Comparison of ENCODE assay signal across 11 cellular contexts in genomic region chr19:48681127-48681470, GRCh38. TPM values are rescaled to one million over a fixed set of nuclear protein-coding genes. Genes with fewer than 3 reads are reported as not detected.
A peak's percentile ranks its signal among the peaks of the same experiment; 100 is the strongest.
DNase-seq lines count a peak whose midpoint lies in the region; ATAC-seq and TF ChIP-seq lines count a peak whose summit lies in the region.
"Had no signal": no experiment of that assay in that cellular context is flagged by ENCODE, and none has a peak within 500 bp of the region (broad histone marks: within the 10 kb centered on the region; RNA-seq: fewer than 3 reads in every experiment).

No MANE protein-coding gene starts in this region.

- no peak overlapping the region for H3K4me3 Mint-ChIP-seq in activated CD8-positive, alpha-beta T cell treated with anti-CD3 and anti-CD28 coated beads for 36 hours
- no peak overlapping the region for H3K4me3 Mint-ChIP-seq in activated CD8-positive, alpha-beta T cell treated with anti-CD3 and anti-CD28 coated beads, Interleukin-2, amount 10 ng/mL, durations not matched to agents 7 days and 5 days
- H3K4me3 Mint-ChIP-seq: neural crest cell had no signal

- no peaks in the 10 kb centered on the region for H3K4me1 Mint-ChIP-seq in activated CD8-positive, alpha-beta T cell treated with anti-CD3 and anti-CD28 coated beads for 36 hours (ENCODE audit: low read depth)
- H3K4me1 Mint-ChIP-seq in activated CD8-positive, alpha-beta T cell treated with anti-CD3 and anti-CD28 coated beads, Interleukin-2, amount 10 ng/mL, durations not matched to agents 7 days and 5 days (ENCODE audit: low read depth) = peaks cover 2% of the 10 kb centered on the region

- TF ChIP-seq CTCF in activated CD8-positive, alpha-beta T cell treated with anti-CD3 and anti-CD28 coated beads for 36 hours (IDR thresholded peaks at IDR 0.05) = no peak

- POLR2A ChIA-PET in activated CD8-positive, alpha-beta T cell treated with anti-CD3 and anti-CD28 coated beads for 36 hours (lab: Charles Lee) = no interaction called here
- POLR2A ChIA-PET in activated CD8-positive, alpha-beta T cell treated with anti-CD3 and anti-CD28 coated beads, Interleukin-2, amount 10 ng/mL, durations not matched to agents 7 days and 5 days (lab: Charles Lee) = no interaction called here

- CTCF ChIA-PET in activated CD8-positive, alpha-beta T cell treated with anti-CD3 and anti-CD28 coated beads for 36 hours (lab: Charles Lee) = interaction anchor here (1.0 kb wide), 1 partner anchor 107 kb away, joined by 3 read pairs; no protein-coding TSS in a partner anchor
- CTCF ChIA-PET in activated CD8-positive, alpha-beta T cell treated with anti-CD3 and anti-CD28 coated beads, Interleukin-2, amount 10 ng/mL, durations not matched to agents 7 days and 5 days (lab: Charles Lee) = no interaction called here

- no peaks in the 10 kb centered on the region for H3K27me3 Mint-ChIP-seq in activated CD8-positive, alpha-beta T cell treated with anti-CD3 and anti-CD28 coated beads for 36 hours
- H3K27me3 Mint-ChIP-seq in activated CD8-positive, alpha-beta T cell treated with anti-CD3 and anti-CD28 coated beads, Interleukin-2, amount 10 ng/mL, durations not matched to agents 7 days and 5 days (ENCODE audit: low read depth) = no peaks in the 10 kb centered on the region

- no peaks in the 10 kb centered on the region for H3K9me3 Mint-ChIP-seq in activated CD8-positive, alpha-beta T cell treated with anti-CD3 and anti-CD28 coated beads for 36 hours
- H3K9me3 Mint-ChIP-seq in activated CD8-positive, alpha-beta T cell treated with anti-CD3 and anti-CD28 coated beads, Interleukin-2, amount 10 ng/mL, durations not matched to agents 7 days and 5 days (ENCODE audit: insufficient read depth) = no peaks in the 10 kb centered on the region
- H3K9me3 Mint-ChIP-seq: neural crest cell had no signal

- intact Hi-C loops in activated CD8-positive, alpha-beta T cell treated with anti-CD3 and anti-CD28 coated beads for 36 hours (cut with micrococcal nuclease) = no loop called here

- peak; percentile 45 for ATAC-seq in activated CD8-positive, alpha-beta T cell treated with anti-CD3 and anti-CD28 coated beads for 36 hours
- ATAC-seq in activated CD8-positive, alpha-beta T cell treated with anti-CD3 and anti-CD28 coated beads, Interleukin-2, amount 10 ng/mL, durations not matched to agents 7 days and 5 days = no peak
- no peak for ATAC-seq in activated CD4-positive, CD25-positive, alpha-beta regulatory T cell treated with anti-CD3 and anti-CD28 coated beads, Interleukin-2, amount 50 U/mL, for 24 hours
- ATAC-seq in GM18873 (IDR thresholded peaks at IDR 0.05; ENCODE audit: low FRiP score, unreplicated experiment) = no peak
- ATAC-seq: body of pancreas had no signal

- H3K36me3 Mint-ChIP-seq in activated CD8-positive, alpha-beta T cell treated with anti-CD3 and anti-CD28 coated beads for 36 hours (ENCODE audit: low read depth) = no peaks in the 10 kb centered on the region
- H3K36me3 Mint-ChIP-seq in activated CD8-positive, alpha-beta T cell treated with anti-CD3 and anti-CD28 coated beads, Interleukin-2, amount 10 ng/mL, durations not matched to agents 7 days and 5 days (ENCODE audit: low read depth) = no peaks in the 10 kb centered on the region

- in situ Hi-C loops in SK-MEL-5 (cut with HindIII; ENCODE audit: low pct_unique_long_range_greater_than_20kb, low sequenced_read_pairs) = no loop called here

- H3K27ac ChIP-seq in temporal lobe (ENCODE audit: low read depth, low read length) = peak overlapping the region; percentile 82
- H3K27ac ChIP-seq: body of pancreas had no signal

- peak; percentile 35 for DNase-seq in activated CD8-positive, alpha-beta T cell treated with anti-CD3 and anti-CD28 coated beads for 36 hours
- DNase-seq in activated CD8-positive, alpha-beta T cell treated with anti-CD3 and anti-CD28 coated beads, Interleukin-2, amount 10 ng/mL, durations not matched to agents 7 days and 5 days = no peak
- DNase-seq in SK-MEL-5 (ENCODE audit: low read depth, low spot score) = peak; percentile 28
- peak; percentile 63 for DNase-seq in hepatic stellate cell (ENCODE audit: low spot score)
- DNase-seq in HuH-7 (ENCODE audit: low spot score) = no peak
- DNase-seq: activated CD4-positive, alpha-beta T cell treated with anti-CD3 and anti-CD28 coated beads for 4 hours had no signal

- no peak overlapping the region for H3K27ac Mint-ChIP-seq in activated CD8-positive, alpha-beta T cell treated with anti-CD3 and anti-CD28 coated beads for 36 hours
- no peak overlapping the region for H3K27ac Mint-ChIP-seq in activated CD8-positive, alpha-beta T cell treated with anti-CD3 and anti-CD28 coated beads, Interleukin-2, amount 10 ng/mL, durations not matched to agents 7 days and 5 days

RNA-seq across cellular contexts. Expression of gene NTN5, which starts 8.3 kb away (rescaled TPM):
- under 1 TPM; 0.16 to 0.83 TPM for total RNA-seq in activated CD8-positive, alpha-beta T cell treated with anti-CD3 and anti-CD28 coated beads for 36 hours
- total RNA-seq in activated CD8-positive, alpha-beta T cell treated with anti-CD3 and anti-CD28 coated beads, Interleukin-2, amount 10 ng/mL, durations not matched to agents 7 days and 5 days = under 1 TPM; 0.55 to 0.78 TPM
- total RNA-seq in SK-MEL-5 (2014; rRNA removed; shearing (Covaris generic)) = 0.05 TPM in 1 of 2 replicates, not detected in the other
- polyA plus RNA-seq in SK-MEL-5 (2015; cell fraction: cytosol; rRNA removed) = 0.21 TPM in 1 of 2 replicates, not detected in the other
- 0.69 and 0.84 TPM in 2 replicates for polyA plus RNA-seq in SK-MEL-5 (2015; cell fraction: nucleus; rRNA removed)
- total RNA-seq in temporal lobe = not detected
- total RNA-seq: body of pancreas had no signal

RNA-seq across cellular contexts. Expression of gene FUT2, which starts 14.7 kb away (rescaled TPM):
- not detected for total RNA-seq in activated CD8-positive, alpha-beta T cell treated with anti-CD3 and anti-CD28 coated beads for 36 hours
- not detected for total RNA-seq in activated CD8-positive, alpha-beta T cell treated with anti-CD3 and anti-CD28 coated beads, Interleukin-2, amount 10 ng/mL, durations not matched to agents 7 days and 5 days
- not detected in 2 replicates for total RNA-seq in SK-MEL-5 (2014; rRNA removed; shearing (Covaris generic))
- polyA plus RNA-seq in SK-MEL-5 (2015; cell fraction: cytosol; rRNA removed) = not detected in 2 replicates
- not detected in 2 replicates for polyA plus RNA-seq in SK-MEL-5 (2015; cell fraction: nucleus; rRNA removed)
- total RNA-seq in temporal lobe = under 0.01 TPM
- total RNA-seq: neural crest cell had no signal

RNA-seq across cellular contexts. Expression of gene CA11, which starts 35.1 kb away (rescaled TPM):
- total RNA-seq in activated CD8-positive, alpha-beta T cell treated with anti-CD3 and anti-CD28 coated beads for 36 hours = 10 to 100 TPM; 11.1 to 13.0 TPM
- total RNA-seq in activated CD8-positive, alpha-beta T cell treated with anti-CD3 and anti-CD28 coated beads, Interleukin-2, amount 10 ng/mL, durations not matched to agents 7 days and 5 days = 1 to 10 TPM; 5.2 to 6.3 TPM
- total RNA-seq in SK-MEL-5 (2014; rRNA removed; shearing (Covaris generic)) = 5.1 and 7.1 TPM in 2 replicates
- polyA plus RNA-seq in SK-MEL-5 (2015; cell fraction: cytosol; rRNA removed) = 11.6 and 17.2 TPM in 2 replicates
- 5.3 and 20.9 TPM in 2 replicates for polyA plus RNA-seq in SK-MEL-5 (2015; cell fraction: nucleus; rRNA removed)
- total RNA-seq in temporal lobe = 5.2 TPM

RNA-seq across cellular contexts. Expression of gene MAMSTR, which starts 38.4 kb away (rescaled TPM):
- total RNA-seq in activated CD8-positive, alpha-beta T cell treated with anti-CD3 and anti-CD28 coated beads for 36 hours = 1 to 10 TPM in 1 of 2 experiments, under 1 TPM in 1; 0.56 to 1.0 TPM
- 1 to 10 TPM in 1 of 2 experiments, under 1 TPM in 1; 0.79 to 1.3 TPM for total RNA-seq in activated CD8-positive, alpha-beta T cell treated with anti-CD3 and anti-CD28 coated beads, Interleukin-2, amount 10 ng/mL, durations not matched to agents 7 days and 5 days
- total RNA-seq in SK-MEL-5 (2014; rRNA removed; shearing (Covaris generic)) = 0.35 and 0.50 TPM in 2 replicates
- 0.14 and 0.30 TPM in 2 replicates for polyA plus RNA-seq in SK-MEL-5 (2015; cell fraction: cytosol; rRNA removed)
- polyA plus RNA-seq in SK-MEL-5 (2015; cell fraction: nucleus; rRNA removed) = 0.26 and 2.0 TPM in 2 replicates
- 0.74 TPM for total RNA-seq in temporal lobe

RNA-seq across cellular contexts. Expression of gene DBP, which starts 43.9 kb away (rescaled TPM):
- 10 to 100 TPM; 10.8 to 13.1 TPM for total RNA-seq in activated CD8-positive, alpha-beta T cell treated with anti-CD3 and anti-CD28 coated beads for 36 hours
- 10 to 100 TPM; 17.3 to 18.3 TPM for total RNA-seq in activated CD8-positive, alpha-beta T cell treated with anti-CD3 and anti-CD28 coated beads, Interleukin-2, amount 10 ng/mL, durations not matched to agents 7 days and 5 days
- total RNA-seq in SK-MEL-5 (2014; rRNA removed; shearing (Covaris generic)) = 19.9 and 21.3 TPM in 2 replicates
- 8.9 and 10.5 TPM in 2 replicates for polyA plus RNA-seq in SK-MEL-5 (2015; cell fraction: cytosol; rRNA removed)
- polyA plus RNA-seq in SK-MEL-5 (2015; cell fraction: nucleus; rRNA removed) = 0.92 and 7.4 TPM in 2 replicates
- 3.0 TPM for total RNA-seq in temporal lobe

Comparison
In these comparisons a context has a peak if more than half of its experiments do, and no peak if none do; other contexts are left out.
1. DNase-seq: peak in activated CD8-positive, alpha-beta T cell treated with anti-CD3 and anti-CD28 coated beads for 36 hours (single experiment), SK-MEL-5 (single experiment) and hepatic stellate cell (single experiment); none in activated CD8-positive, alpha-beta T cell treated with anti-CD3 and anti-CD28 coated beads, Interleukin-2, amount 10 ng/mL, durations not matched to agents 7 days and 5 days (single experiment) and HuH-7 (single experiment).